Comparison of ENCODE assay signal across 11 cellular contexts in genomic region chr20:33838035-33838864, GRCh38. TPM values are rescaled to one million over a fixed set of nuclear protein-coding genes. Genes with fewer than 3 reads are reported as not detected.
DNase-seq lines count a peak whose midpoint lies in the region; ATAC-seq and TF ChIP-seq lines count a peak whose summit lies in the region.
"Had no signal": no experiment of that assay in that cellular context is flagged by ENCODE, and none has a peak within 500 bp of the region (broad histone marks: within the 10 kb centered on the region; RNA-seq: fewer than 3 reads in every experiment).

No MANE protein-coding gene starts in this region.

- H3K36me3 Mint-ChIP-seq in Calu3 (ENCODE audit: insufficient read depth, unreplicated experiment) (peaks cover 25% of the 10 kb centered on the region), neural crest cell (ENCODE audit: low read depth) (peaks cover 7% of the 10 kb centered on the region)

- H3K4me2 ChIP-seq in MM.1S (ENCODE audit: low read depth, low read length): peak overlapping the region; percentile 76

- H4K20me1 ChIP-seq in MM.1S (ENCODE audit: insufficient read depth, low read length): no peaks in the 10 kb centered on the region

- H2AFZ ChIP-seq in MM.1S (ENCODE audit: low read length): no peak overlapping the region

- H3K4me3 ChIP-seq in MM.1S (ENCODE audit: low read length) (peak overlapping the region; percentile 21), colonic mucosa (no peak overlapping the region), tibial nerve (no peak overlapping the region)

- H3K9me3 Mint-ChIP-seq in Calu3 (ENCODE audit: low read depth, unreplicated experiment): no peaks in the 10 kb centered on the region
- H3K9me3 Mint-ChIP-seq in neural crest cell: no peaks in the 10 kb centered on the region
- H3K9me3 Mint-ChIP-seq: T-cell had no signal

- no TSS peak for BruUV-seq in Calu3 (replicated peaks; lab: Mats Ljungman, UMichigan)

- H3K4me3 Mint-ChIP-seq in Calu3 (ENCODE audit: low read depth, unreplicated experiment): no peak overlapping the region
- H3K4me3 Mint-ChIP-seq in neural crest cell: no peak overlapping the region

- TF ChIP-seq CTCF in Calu3 (IDR thresholded peaks at IDR 0.05; ENCODE audit: unreplicated experiment) (no peak), MM.1S (IDR thresholded peaks at IDR 0.05; ENCODE audit: low read length) (peak; percentile 63), colonic mucosa (IDR thresholded peaks at IDR 0.05) (no peak), neural crest cell (conservative IDR thresholded peaks at IDR 0.05) (peak; percentile 27), tibial nerve (IDR thresholded peaks at IDR 0.05) (no peak)

- WGBS in tibial nerve, 2 donors: 79 to 82% methylated on average over 8 of the region's 8 CpGs

- H3K27me3 Mint-ChIP-seq in Calu3 (ENCODE audit: unreplicated experiment) (no peaks in the 10 kb centered on the region), neural crest cell (ENCODE audit: low read depth) (no peaks in the 10 kb centered on the region)
- H3K27me3 Mint-ChIP-seq: T-cell had no signal

- CTCF ChIA-PET in Calu3 (lab: Charles Lee): interaction anchor here (0.6 to 1.7 kb wide), 2 partner anchors 12 to 86 kb away, joined by 5 to 10 read pairs; no protein-coding TSS in a partner anchor

- no peak for TF ChIP-seq EP300 in tibial nerve (IDR thresholded peaks at IDR 0.05)

- peaks cover 100% of the 10 kb centered on the region for H3K79me2 ChIP-seq in MM.1S (ENCODE audit: low read length)

- H3K36me3 ChIP-seq in MM.1S (replicated peaks; ENCODE audit: insufficient read depth, low read length): peaks cover 18% of the 10 kb centered on the region
- no peaks in the 10 kb centered on the region for H3K36me3 ChIP-seq in colonic mucosa
- H3K36me3 ChIP-seq in tibial nerve: no peaks in the 10 kb centered on the region

- no peak for DNase-seq in Calu3
- peak; percentile 74 for DNase-seq in MM.1S
- no peak for DNase-seq in colonic mucosa
- no peak for DNase-seq in neural crest cell (ENCODE audit: low read depth, low spot score)
- no peak for DNase-seq in tibial nerve (ENCODE audit: low spot score in 2 of 2)
- DNase-seq in glomerular visceral epithelial cell (ENCODE audit: extremely low spot score): no peak
- DNase-seq in HuH-7.5 (ENCODE audit: low spot score): no peak
- DNase-seq: islet precursor cell; stimulated activated CD4-positive, alpha-beta T cell treated with anti-CD3 and anti-CD28 coated beads, Interleukin-2, amount 100 ng/mL, for 48 hours; T-cell had no signal

- TF ChIP-seq POLR2A in tibial nerve (IDR thresholded peaks at IDR 0.05): no peak

- no peaks in the 10 kb centered on the region for H3K9me2 ChIP-seq in MM.1S (replicated peaks; ENCODE audit: insufficient read depth, low read length)

- H3K27me3 ChIP-seq in MM.1S (replicated peaks; ENCODE audit: insufficient read depth, low read length): no peaks in the 10 kb centered on the region
- H3K27me3 ChIP-seq in colonic mucosa: no peaks in the 10 kb centered on the region
- H3K27me3 ChIP-seq in tibial nerve: no peaks in the 10 kb centered on the region

- H3K4me1 ChIP-seq in MM.1S (ENCODE audit: low read length): peaks cover 100% of the 10 kb centered on the region
- peaks cover 45% of the 10 kb centered on the region for H3K4me1 ChIP-seq in colonic mucosa
- H3K4me1 ChIP-seq in tibial nerve: peaks cover 0 to 78% (median 52%) of the 10 kb centered on the region in 4 donors

- H3K27ac Mint-ChIP-seq in Calu3 (ENCODE audit: unreplicated experiment) (peak overlapping the region; percentile 36), neural crest cell (ENCODE audit: unreplicated experiment) (no peak overlapping the region)

- H3K9ac ChIP-seq in MM.1S (ENCODE audit: low read length) (peak overlapping the region; percentile 63), colonic mucosa (ENCODE audit: low read depth in 2 of 2, low read length in 2 of 2) (peak overlapping the region in 1 of 2 donors; percentile 73)

- H3K4me1 Mint-ChIP-seq in Calu3 (ENCODE audit: low read depth, unreplicated experiment) (peaks cover 88% of the 10 kb centered on the region), neural crest cell (peaks cover 52% of the 10 kb centered on the region)

- peak overlapping the region; percentile 92 for H3K27ac ChIP-seq in MM.1S (ENCODE audit: low read length)
- peak overlapping the region; percentile 42 for H3K27ac ChIP-seq in colonic mucosa
- no peak overlapping the region for H3K27ac ChIP-seq in tibial nerve

- intact Hi-C loops in Calu3 (cut with micrococcal nuclease; ENCODE audit: unreplicated experiment) (no loop called here), colonic mucosa (cut with DNase I) (no loop called here)

- H3F3A ChIP-seq in MM.1S (ENCODE audit: insufficient read depth, low read length): peaks cover 100% of the 10 kb centered on the region

- no peak for ATAC-seq in HG03460 (IDR thresholded peaks at IDR 0.05; ENCODE audit: unreplicated experiment)

- no peaks in the 10 kb centered on the region for H3K9me3 ChIP-seq in MM.1S (replicated peaks; ENCODE audit: insufficient read depth, low read length)
- H3K9me3 ChIP-seq in colonic mucosa: no peaks in the 10 kb centered on the region
- no peaks in the 10 kb centered on the region for H3K9me3 ChIP-seq in tibial nerve

RNA-seq across cellular contexts. Expression of gene CHMP4B, which starts 27.1 kb away (rescaled TPM):
- total RNA-seq in Calu3 (2022) (234 and 245 TPM in 2 replicates), colonic mucosa (100 to 1,000 TPM; 165 to 227 TPM), neural crest cell (97.2 and 98.5 TPM in 2 replicates), tibial nerve (10 to 100 TPM; 72.0 to 93.1 (median 78.9) TPM)

Comparison
In these comparisons a context has a peak if more than half of its experiments do, and no peak if none do; other contexts are left out.
1. CTCF ChIP-seq: peak in MM.1S (single experiment) and neural crest cell (single experiment); none in Calu3 (single experiment), colonic mucosa (single experiment) and tibial nerve (0 of 5).
2. H3K27ac ChIP-seq: peak in MM.1S (single experiment) and colonic mucosa (single experiment); none in tibial nerve (0 of 4).